ENCODE assay signal across 19 cellular contexts in the genomic region with DNA sequence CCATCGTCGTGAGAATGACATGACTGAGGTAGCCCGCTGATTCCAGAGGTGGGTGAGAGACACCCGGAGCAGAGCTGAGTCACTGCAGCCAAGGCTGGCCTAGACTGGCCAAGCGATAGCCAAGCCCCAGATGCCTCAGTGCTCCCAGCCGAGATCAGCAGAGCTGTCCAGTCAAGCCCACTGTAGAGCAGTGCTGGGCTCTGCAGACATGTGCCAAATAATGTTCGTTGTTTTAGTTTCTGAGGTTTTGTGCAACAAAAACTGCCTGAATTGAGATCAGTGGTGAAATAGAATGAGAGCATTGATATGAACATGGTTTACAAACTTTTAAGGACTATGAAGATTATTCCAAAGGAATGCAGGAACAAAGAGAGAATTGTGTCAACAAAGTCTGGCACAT. TPM values are rescaled to one million over a fixed set of nuclear protein-coding genes. Genes with fewer than 3 reads are reported as not detected.
DNase-seq lines count a peak whose midpoint lies in the region; ATAC-seq and TF ChIP-seq lines count a peak whose summit lies in the region.
"Had no signal": no experiment of that assay in that cellular context is flagged by ENCODE, and none has a peak within 500 bp of the region (broad histone marks: within the 10 kb centered on the region; RNA-seq: fewer than 3 reads in every experiment).

No MANE protein-coding gene starts in this region.

- no peaks in the 10 kb centered on the region for H3K36me3 Mint-ChIP-seq in T-helper 17 cell (ENCODE audit: low read depth)
- H3K36me3 Mint-ChIP-seq: CD8-positive, alpha-beta T cell had no signal

- peaks cover 21% of the 10 kb centered on the region for H3K27me3 Mint-ChIP-seq in T-helper 17 cell

- DNase-seq in AG10803 (ENCODE audit: low read depth) (peak; percentile 6), ELF-1 (ENCODE audit: low read depth, low spot score) (peak; percentile 2), T-helper 17 cell (no peak), epidermal melanocyte (ENCODE audit: insufficient read length, low spot score) (peak; percentile 51), foreskin keratinocyte (no peak), foreskin fibroblast (no peak)
- no peak for DNase-seq in stimulated activated naive CD4-positive, alpha-beta T cell (lab: John Stamatoyannopoulos, UW)
- DNase-seq: CD8-positive, alpha-beta T cell; H9; NCI-H1417; NCI-H187; NCI-H2107; NCI-H510A; NCI-H82; RPMI8226; SHP77 treated with DMSO at 0.1 percent for 48 hours had no signal

- peak overlapping the region; percentile 37 for H3K27ac Mint-ChIP-seq in T-helper 17 cell
- H3K27ac Mint-ChIP-seq: CD8-positive, alpha-beta T cell; H9 had no signal

- peak overlapping the region; percentile 41 for H3K4me3 Mint-ChIP-seq in T-helper 17 cell
- H3K4me3 Mint-ChIP-seq: CD8-positive, alpha-beta T cell; H9 had no signal

- TF ChIP-seq CTCF in AG10803 (conservative IDR thresholded peaks at IDR 0.05; ENCODE audit: low read length) (no peak), foreskin keratinocyte (conservative IDR thresholded peaks at IDR 0.05) (no peak), foreskin fibroblast (IDR thresholded peaks at IDR 0.05; ENCODE audit: low read depth, low read length) (no peak)

- no peaks in the 10 kb centered on the region for H3K9me3 ChIP-seq in T-helper 17 cell (ENCODE audit: control insufficient read depth, low read length, poor library complexity, severe bottlenecking)
- H3K9me3 ChIP-seq: A549; BLaER1 treated with 17β-estradiol and CSF1 and Interleukin-3, amounts not matched to agents 10 nM and 100 nM had no signal

- H3K27me3 ChIP-seq in foreskin keratinocyte = no peaks in the 10 kb centered on the region
- H3K27me3 ChIP-seq: BLaER1 treated with 17β-estradiol and CSF1 and Interleukin-3, amounts not matched to agents 10 nM and 100 nM had no signal

- H3K27ac ChIP-seq in foreskin keratinocyte = no peak overlapping the region
- H3K27ac ChIP-seq: A549; BLaER1 treated with 17β-estradiol and CSF1 and Interleukin-3, amounts not matched to agents 10 nM and 100 nM had no signal

- ATAC-seq in T-helper 17 cell (no peak), foreskin keratinocyte (no peak), GM21737 (IDR thresholded peaks at IDR 0.05; ENCODE audit: unreplicated experiment) (no peak)
- ATAC-seq: A549; CD8-positive, alpha-beta T cell had no signal

- no peaks in the 10 kb centered on the region for H3K4me1 ChIP-seq in foreskin keratinocyte
- H3K4me1 ChIP-seq: A549 had no signal

- no peak overlapping the region for H3K4me3 ChIP-seq in AG10803 (ENCODE audit: low read length)
- no peak overlapping the region for H3K4me3 ChIP-seq in foreskin fibroblast (ENCODE audit: low read depth in 1 of 2, low read length in 2 of 2)
- H3K4me3 ChIP-seq: A549; BLaER1 treated with 17β-estradiol and CSF1 and Interleukin-3, amounts not matched to agents 10 nM and 100 nM had no signal

- H3K4me1 Mint-ChIP-seq in T-helper 17 cell = peaks cover 8% of the 10 kb centered on the region

RNA-seq across cellular contexts. Expression of a gene that starts 42.1 kb away (rescaled TPM):
- total RNA-seq in T-helper 17 cell = 10 to 100 TPM in 1 of 2 donors, 1 to 10 TPM in 1; 9.6 to 15.3 TPM
- total RNA-seq in foreskin keratinocyte = 16.4 and 19.2 TPM in 2 replicates
- polyA plus RNA-seq in foreskin keratinocyte = 14.1 and 14.9 TPM in 2 replicates

Comparison
In these comparisons a context has a peak if more than half of its experiments do, and no peak if none do; other contexts are left out.
1. DNase-seq: peak in AG10803 (single experiment), ELF-1 (single experiment) and epidermal melanocyte (single experiment); none in T-helper 17 cell (0 of 3), foreskin keratinocyte (0 of 2), foreskin fibroblast (0 of 2) and stimulated activated naive CD4-positive, alpha-beta T cell (0 of 6).